14 cellular contexts compared by ENCODE assay signal in the genomic region with DNA sequence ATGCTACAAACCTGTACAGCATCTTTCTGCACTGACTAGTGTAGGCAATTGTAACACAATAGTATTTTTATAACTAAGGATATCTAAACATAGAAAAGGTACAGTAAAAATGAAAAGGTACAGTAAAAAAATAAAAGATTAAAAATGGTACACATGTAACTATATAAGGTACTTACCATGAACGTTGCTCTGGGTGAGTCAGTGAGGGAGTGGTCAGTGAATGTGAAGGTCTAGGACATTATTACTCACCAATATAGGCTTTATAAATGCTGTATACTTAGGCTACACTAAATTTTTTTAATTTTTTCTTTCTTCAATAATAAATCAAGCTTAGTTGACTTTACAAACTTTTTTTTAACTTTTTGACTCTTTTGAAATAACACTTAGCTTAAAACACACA. TPM values are rescaled to one million over a fixed set of nuclear protein-coding genes. Genes with fewer than 3 reads are reported as not detected.
DNase-seq lines count a peak whose midpoint lies in the region; ATAC-seq and TF ChIP-seq lines count a peak whose summit lies in the region.
"Had no signal": no experiment of that assay in that cellular context is flagged by ENCODE, and none has a peak within 500 bp of the region (broad histone marks: within the 10 kb centered on the region; RNA-seq: fewer than 3 reads in every experiment).

No MANE protein-coding gene starts in this region.

- ATAC-seq in RWPE2 (ENCODE audit: low read depth) (peak; percentile 100), upper lobe of left lung (ENCODE audit: low FRiP score in 2 of 2) (no peak)
- no peak for ATAC-seq in activated CD8-positive, alpha-beta T cell treated with anti-CD3 and anti-CD28 coated beads, Interleukin-2, amount 10 ng/mL, durations not matched to agents 7 days and 5 days

- H4K20me1 ChIP-seq in fibroblast of lung (ENCODE audit: control insufficient read depth, extremely low read depth, insufficient read depth, low read length) = no peaks in the 10 kb centered on the region

- POLR2A ChIA-PET in activated CD8-positive, alpha-beta T cell treated with anti-CD3 and anti-CD28 coated beads, Interleukin-2, amount 10 ng/mL, durations not matched to agents 7 days and 5 days (lab: Charles Lee) = no interaction called here

- H3K4me2 ChIP-seq in fibroblast of lung (ENCODE audit: extremely low read depth, insufficient read depth, low read length) = no peak overlapping the region

- no peaks in the 10 kb centered on the region for H3K9me3 Mint-ChIP-seq in activated CD8-positive, alpha-beta T cell treated with anti-CD3 and anti-CD28 coated beads, Interleukin-2, amount 10 ng/mL, durations not matched to agents 7 days and 5 days (ENCODE audit: insufficient read depth)
- H3K9me3 Mint-ChIP-seq: activated T-helper 1 cell treated with anti-CD3 and anti-CD28 coated beads, Interleukin-12 subunit alpha, Interleukin-12 subunit beta, Interleukin-2, Interleukin-4 antibody, amounts not matched to agents 30 ng/mL and 10 ng/mL and 1 ng/mL, durations not matched to agents 14 hours and 24 hours and 36 hours had no signal

- no peak overlapping the region for H3K4me3 Mint-ChIP-seq in activated CD8-positive, alpha-beta T cell treated with anti-CD3 and anti-CD28 coated beads, Interleukin-2, amount 10 ng/mL, durations not matched to agents 7 days and 5 days
- H3K4me3 Mint-ChIP-seq: activated T-helper 1 cell treated with anti-CD3 and anti-CD28 coated beads, Interleukin-12 subunit alpha, Interleukin-12 subunit beta, Interleukin-2, Interleukin-4 antibody, amounts not matched to agents 30 ng/mL and 10 ng/mL and 1 ng/mL, durations not matched to agents 14 hours and 24 hours and 36 hours had no signal

- CTCF ChIA-PET in activated CD8-positive, alpha-beta T cell treated with anti-CD3 and anti-CD28 coated beads, Interleukin-2, amount 10 ng/mL, durations not matched to agents 7 days and 5 days (lab: Charles Lee) = no interaction called here

- no peak for TF ChIP-seq EP300 in upper lobe of left lung (IDR thresholded peaks at IDR 0.05)

- H2AFZ ChIP-seq in fibroblast of lung (ENCODE audit: low read length) = no peak overlapping the region

- H3K27ac Mint-ChIP-seq in activated CD8-positive, alpha-beta T cell treated with anti-CD3 and anti-CD28 coated beads, Interleukin-2, amount 10 ng/mL, durations not matched to agents 7 days and 5 days = no peak overlapping the region
- H3K27ac Mint-ChIP-seq: activated T-helper 1 cell treated with anti-CD3 and anti-CD28 coated beads, Interleukin-12 subunit alpha, Interleukin-12 subunit beta, Interleukin-2, Interleukin-4 antibody, amounts not matched to agents 30 ng/mL and 10 ng/mL and 1 ng/mL, durations not matched to agents 14 hours and 24 hours and 36 hours had no signal

- H3K4me1 ChIP-seq in RWPE2 (ENCODE audit: insufficient read depth, poor library complexity, severe bottlenecking) = peaks cover 9% of the 10 kb centered on the region
- H3K4me1 ChIP-seq in fibroblast of lung (ENCODE audit: control insufficient read depth, extremely low read depth, insufficient read depth, low read length) = no peaks in the 10 kb centered on the region
- H3K4me1 ChIP-seq in upper lobe of left lung = no peaks in the 10 kb centered on the region
- H3K4me1 ChIP-seq: esophagus muscularis mucosa, right atrium auricular region had no signal

- H3K27me3 Mint-ChIP-seq in activated CD8-positive, alpha-beta T cell treated with anti-CD3 and anti-CD28 coated beads, Interleukin-2, amount 10 ng/mL, durations not matched to agents 7 days and 5 days (ENCODE audit: low read depth) = no peaks in the 10 kb centered on the region

- H3K4me1 Mint-ChIP-seq in activated CD8-positive, alpha-beta T cell treated with anti-CD3 and anti-CD28 coated beads, Interleukin-2, amount 10 ng/mL, durations not matched to agents 7 days and 5 days (ENCODE audit: low read depth) = no peaks in the 10 kb centered on the region

- H3K4me3 ChIP-seq in RWPE2 (ENCODE audit: severe bottlenecking) (no peak overlapping the region), fibroblast of lung (replicated peaks in 1 of 4; ENCODE audit: control extremely low read depth in 1 of 4, insufficient read depth in 1 of 4, low read depth in 3 of 4, low read length in 4 of 4) (no peak overlapping the region), skeletal muscle cell (ENCODE audit: low read depth, low read length) (no peak overlapping the region), upper lobe of left lung (no peak overlapping the region)
- H3K4me3 ChIP-seq: cardiac muscle cell, dorsolateral prefrontal cortex, esophagus muscularis mucosa, right atrium auricular region had no signal

- H3K9me3 ChIP-seq in RWPE2 (ENCODE audit: severe bottlenecking) (no peaks in the 10 kb centered on the region), fibroblast of lung (ENCODE audit: control insufficient read depth, insufficient read depth, low read depth, low read length) (no peaks in the 10 kb centered on the region), upper lobe of left lung (no peaks in the 10 kb centered on the region)
- H3K9me3 ChIP-seq: esophagus muscularis mucosa, right atrium auricular region had no signal

- no peaks in the 10 kb centered on the region for H3K36me3 Mint-ChIP-seq in activated CD8-positive, alpha-beta T cell treated with anti-CD3 and anti-CD28 coated beads, Interleukin-2, amount 10 ng/mL, durations not matched to agents 7 days and 5 days (ENCODE audit: low read depth)

- no peaks in the 10 kb centered on the region for H3K36me3 ChIP-seq in RWPE2 (ENCODE audit: low read depth)
- no peaks in the 10 kb centered on the region for H3K36me3 ChIP-seq in fibroblast of lung (ENCODE audit: control insufficient read depth, insufficient read depth, low read length)
- H3K36me3 ChIP-seq in upper lobe of left lung = no peaks in the 10 kb centered on the region
- H3K36me3 ChIP-seq: cardiac muscle cell, esophagus muscularis mucosa, right atrium auricular region had no signal

- TF ChIP-seq POLR2A in upper lobe of left lung (IDR thresholded peaks at IDR 0.05) = no peak

- H3K27me3 ChIP-seq in RWPE2 (ENCODE audit: insufficient read depth, poor library complexity, severe bottlenecking) (no peaks in the 10 kb centered on the region), fibroblast of lung (ENCODE audit: control insufficient read depth, insufficient read depth, low read length) (no peaks in the 10 kb centered on the region), upper lobe of left lung (no peaks in the 10 kb centered on the region)
- H3K27me3 ChIP-seq: cardiac muscle cell, esophagus muscularis mucosa, right atrium auricular region had no signal

- H3K9ac ChIP-seq in fibroblast of lung (ENCODE audit: insufficient read depth, low read length) = no peak overlapping the region

- H3K27ac ChIP-seq in RWPE2 (ENCODE audit: poor library complexity, severe bottlenecking) = no peak overlapping the region
- H3K27ac ChIP-seq in fibroblast of lung (ENCODE audit: insufficient read depth, low read length) = no peak overlapping the region
- no peak overlapping the region for H3K27ac ChIP-seq in upper lobe of left lung
- H3K27ac ChIP-seq: cardiac muscle cell, dorsolateral prefrontal cortex, esophagus muscularis mucosa, right atrium auricular region had no signal

- DNase-seq in HS-5 (ENCODE audit: low read depth) = peak; percentile 41
- DNase-seq in RWPE2 (ENCODE audit: low spot score) = peak; percentile 57
- peak; percentile 43 to 53 for DNase-seq in fibroblast of lung (ENCODE audit: low read depth in 2 of 2)
- peak; percentile 13 for DNase-seq in skeletal muscle cell (ENCODE audit: low read depth)
- no peak for DNase-seq in upper lobe of left lung
- DNase-seq in activated CD8-positive, alpha-beta T cell treated with anti-CD3 and anti-CD28 coated beads, Interleukin-2, amount 10 ng/mL, durations not matched to agents 7 days and 5 days = no peak
- DNase-seq in T-helper 9 cell = no peak
- DNase-seq: dorsolateral prefrontal cortex, Karpas-422, NCI-H1417 had no signal

- H3K79me2 ChIP-seq in fibroblast of lung (ENCODE audit: control insufficient read depth, insufficient read depth, low read length) = no peaks in the 10 kb centered on the region

- WGBS in upper lobe of left lung, 2 donors = 56 to 60% methylated on average over 1 of the region's 1 CpG

- TF ChIP-seq CTCF in RWPE2 (IDR thresholded peaks at IDR 0.05; ENCODE audit: poor library complexity, severe bottlenecking) (no peak), fibroblast of lung (conservative IDR thresholded peaks at IDR 0.05 in 1 of 2, IDR thresholded peaks at IDR 0.05 in 1 of 2; ENCODE audit: low read depth in 1 of 2, low read length in 2 of 2) (no peak), upper lobe of left lung (IDR thresholded peaks at IDR 0.05) (no peak)

RNA-seq across cellular contexts. Expression of gene EIF3M, which starts 59.9 kb away (rescaled TPM):
- total RNA-seq in fibroblast of lung (138 and 240 TPM in 2 replicates), upper lobe of left lung (100 to 1,000 TPM in 5 of 6 donors, 10 to 100 TPM in 1; 81.7 to 271 (median 155) TPM)
- 491 and 538 TPM in 2 replicates for polyA plus RNA-seq in fibroblast of lung
- 238 and 270 TPM in 2 replicates for polyA plus RNA-seq in fibroblast of lung (2012)
- polyA minus RNA-seq in fibroblast of lung (ENCODE audit: low replicate concordance) = 23.7 and 38.9 TPM in 2 replicates
- 100 to 1,000 TPM; 226 to 229 TPM for total RNA-seq in activated CD8-positive, alpha-beta T cell treated with anti-CD3 and anti-CD28 coated beads, Interleukin-2, amount 10 ng/mL, durations not matched to agents 7 days and 5 days

Comparison
In these comparisons a context has a peak if more than half of its experiments do, and no peak if none do; other contexts are left out.
1. DNase-seq: peak in HS-5 (single experiment), RWPE2 (single experiment), fibroblast of lung (2 of 2) and skeletal muscle cell (single experiment); none in upper lobe of left lung (0 of 2), activated CD8-positive, alpha-beta T cell treated with anti-CD3 and anti-CD28 coated beads, Interleukin-2, amount 10 ng/mL, durations not matched to agents 7 days and 5 days (single experiment) and T-helper 9 cell (single experiment).